1 cellular context compared by ENCODE assay signal in the genomic region with DNA sequence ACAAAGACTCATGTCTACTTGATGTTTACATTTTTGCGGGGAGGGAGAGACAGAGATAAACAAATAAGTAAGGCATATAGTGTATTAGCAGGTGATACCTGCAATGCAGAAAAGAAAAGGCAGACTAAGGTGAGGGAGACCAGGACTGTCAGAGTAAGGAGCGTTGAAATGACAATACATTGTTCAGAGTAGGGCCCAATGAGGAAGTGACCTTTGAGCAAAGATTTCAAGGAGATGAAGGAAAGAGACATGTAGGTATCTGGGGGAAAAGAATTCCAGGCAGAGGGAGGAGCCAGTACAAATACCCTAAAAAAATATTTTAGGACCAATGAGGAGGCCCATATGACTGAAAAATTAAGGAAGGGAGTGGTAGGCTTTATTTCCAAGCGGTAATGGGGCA.
TF ChIP-seq lines count a peak whose summit lies in the region.

No MANE protein-coding gene starts in this region.

TF ChIP-seq in IMR-90, 13 proteins besides CTCF, POLR2A, EP300 and RAD21:
- TF ChIP-seq, protein P1, sequence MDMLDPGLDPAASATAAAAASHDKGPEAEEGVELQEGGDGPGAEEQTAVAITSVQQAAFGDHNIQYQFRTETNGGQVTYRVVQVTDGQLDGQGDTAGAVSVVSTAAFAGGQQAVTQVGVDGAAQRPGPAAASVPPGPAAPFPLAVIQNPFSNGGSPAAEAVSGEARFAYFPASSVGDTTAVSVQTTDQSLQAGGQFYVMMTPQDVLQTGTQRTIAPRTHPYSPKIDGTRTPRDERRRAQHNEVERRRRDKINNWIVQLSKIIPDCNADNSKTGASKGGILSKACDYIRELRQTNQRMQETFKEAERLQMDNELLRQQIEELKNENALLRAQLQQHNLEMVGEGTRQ (IDR thresholded peaks at IDR 0.05; ENCODE audit: low read depth, low read length): no peak
- TF ChIP-seq RCOR1 (IDR thresholded peaks at IDR 0.05; ENCODE audit: insufficient replicate concordance, low read length) (no peak), FOS (IDR thresholded peaks at IDR 0.05; ENCODE audit: low read depth, low read length) (no peak), SMC3 (IDR thresholded peaks at IDR 0.05; ENCODE audit: low read depth, low read length) (no peak), MXI1 (IDR thresholded peaks at IDR 0.05; ENCODE audit: borderline replicate concordance, low read depth, low read length) (no peak), CHD1 (IDR thresholded peaks at IDR 0.05; ENCODE audit: low read depth, low read length) (no peak), MAFK (IDR thresholded peaks at IDR 0.05; ENCODE audit: low read depth, low read length) (no peak), MAZ (IDR thresholded peaks at IDR 0.05; ENCODE audit: borderline replicate concordance, low read depth, low read length) (no peak), BHLHE40 (IDR thresholded peaks at IDR 0.05; ENCODE audit: low read depth, low read length) (no peak), RFX5 (IDR thresholded peaks at IDR 0.05; ENCODE audit: low read depth, low read length) (no peak), CEBPB (IDR thresholded peaks at IDR 0.05; ENCODE audit: low read depth, low read length) (no peak), NFE2L2 (IDR thresholded peaks at IDR 0.05; ENCODE audit: low read depth, low read length) (no peak)
- TF ChIP-seq, protein P2, sequence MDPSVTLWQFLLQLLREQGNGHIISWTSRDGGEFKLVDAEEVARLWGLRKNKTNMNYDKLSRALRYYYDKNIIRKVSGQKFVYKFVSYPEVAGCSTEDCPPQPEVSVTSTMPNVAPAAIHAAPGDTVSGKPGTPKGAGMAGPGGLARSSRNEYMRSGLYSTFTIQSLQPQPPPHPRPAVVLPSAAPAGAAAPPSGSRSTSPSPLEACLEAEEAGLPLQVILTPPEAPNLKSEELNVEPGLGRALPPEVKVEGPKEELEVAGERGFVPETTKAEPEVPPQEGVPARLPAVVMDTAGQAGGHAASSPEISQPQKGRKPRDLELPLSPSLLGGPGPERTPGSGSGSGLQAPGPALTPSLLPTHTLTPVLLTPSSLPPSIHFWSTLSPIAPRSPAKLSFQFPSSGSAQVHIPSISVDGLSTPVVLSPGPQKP (IDR thresholded peaks at IDR 0.05; ENCODE audit: borderline replicate concordance, low read depth, low read length): no peak
